ENCODE assay signal across 12 cellular contexts in the genomic region with DNA sequence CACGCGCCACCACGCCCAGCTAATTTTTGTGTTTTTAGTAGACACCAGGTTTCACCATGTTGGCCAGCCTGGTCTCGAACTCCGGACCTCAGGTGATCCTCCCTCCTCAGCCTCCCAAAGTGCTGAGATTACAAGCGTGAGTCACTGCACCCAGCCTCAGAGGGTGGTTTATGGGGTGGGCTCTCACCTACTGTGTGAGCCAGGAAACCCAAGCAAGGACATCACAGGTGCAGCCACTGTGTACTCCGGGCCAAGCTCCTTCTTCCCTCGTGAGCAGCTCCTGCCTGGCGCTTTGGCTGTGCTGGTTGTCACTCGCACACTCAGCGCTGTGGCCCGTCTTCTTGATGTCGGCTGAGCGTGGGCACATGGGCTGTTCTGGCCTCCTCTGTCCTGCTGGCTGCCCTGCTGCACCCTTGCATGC.
"Had no signal": no experiment of that assay in that cellular context is flagged by ENCODE, and none has a peak within 500 bp of the region (broad histone marks: within the 10 kb centered on the region; RNA-seq: fewer than 3 reads in every experiment).

No MANE protein-coding gene starts in this region.

- H3K27me3 ChIP-seq: esophagus muscularis mucosa, right lobe of liver, testis had no signal

- H3K36me3 ChIP-seq: right lobe of liver, SJCRH30 had no signal

- ATAC-seq: naive thymus-derived CD4-positive, alpha-beta T cell; psoas muscle had no signal

- H3K9me3 ChIP-seq: esophagus muscularis mucosa, psoas muscle, right lobe of liver, SJCRH30, testis had no signal

- H3K4me3 ChIP-seq: esophagus muscularis mucosa, lung, psoas muscle, right lobe of liver, SJCRH30, testis had no signal

- H3K27ac ChIP-seq: esophagus muscularis mucosa, psoas muscle, right lobe of liver, SJCRH30, testis had no signal

- DNase-seq: activated CD4-positive, alpha-beta T cell treated with anti-CD3 and anti-CD28 coated beads for 1 hour; activated CD4-positive, alpha-beta T cell treated with anti-CD3 and anti-CD28 coated beads, Interleukin-2, amount 50 U/mL, for 48 hours; activated naive CD4-positive, alpha-beta T cell treated with Interleukin-2 at 50 U/mL for 16 hours; activated T-cell treated with anti-CD3 and anti-CD28 coated beads, Interleukin-2, amount 50 U/mL, for 48 hours; naive thymus-derived CD4-positive, alpha-beta T cell; SJCRH30; stimulated activated CD4-positive, alpha-beta T cell treated with anti-CD3 and anti-CD28 coated beads, Interleukin-12 subunit alpha, Interleukin-12 subunit beta, amount 100 ng/mL, for 4 hours; testis had no signal

- H3K4me1 ChIP-seq: psoas muscle, right lobe of liver, SJCRH30, testis had no signal
